Comparison of ENCODE assay signal across 1 cellular context in the genomic region with DNA sequence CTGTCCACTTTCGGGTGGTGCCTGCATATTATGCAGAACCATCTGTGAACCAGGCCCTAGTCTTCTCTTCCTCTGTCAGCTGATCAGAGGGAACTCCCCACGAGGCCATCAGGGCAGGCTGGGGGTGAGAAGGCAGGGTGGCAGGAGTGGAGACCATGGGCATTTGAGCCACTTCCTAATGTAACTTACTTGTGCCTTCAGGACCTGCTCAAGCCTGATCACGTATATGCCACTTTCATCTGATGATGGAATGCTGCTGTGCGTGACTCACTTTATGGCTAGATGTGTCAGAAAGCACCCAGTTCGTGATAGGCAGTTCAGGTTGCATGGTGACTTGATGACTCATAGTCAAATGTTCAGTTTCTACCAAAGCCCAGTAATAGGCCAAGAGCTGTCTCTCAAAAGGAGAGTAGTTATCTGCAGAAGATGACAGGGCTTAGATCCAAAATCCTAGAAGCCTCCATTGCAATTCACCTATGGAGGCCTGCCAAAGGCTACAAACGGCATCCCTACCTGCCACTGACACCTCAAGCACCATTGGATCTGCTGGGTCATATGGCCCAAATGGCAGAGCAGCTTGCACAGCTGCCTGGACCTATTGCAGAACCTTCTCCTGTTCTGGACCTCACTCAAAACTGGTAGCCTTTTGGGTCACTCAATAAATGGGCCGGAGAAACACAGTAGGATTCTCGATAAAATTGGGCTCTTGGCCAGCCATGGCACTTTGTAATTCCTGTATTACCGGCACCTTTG.
TF ChIP-seq lines count a peak whose summit lies in the region.

No MANE protein-coding gene starts in this region.

TF ChIP-seq in HEK293, 187 proteins besides CTCF, POLR2A, EP300 and RAD21 (continued from another document):
- TF ChIP-seq, protein P1, sequence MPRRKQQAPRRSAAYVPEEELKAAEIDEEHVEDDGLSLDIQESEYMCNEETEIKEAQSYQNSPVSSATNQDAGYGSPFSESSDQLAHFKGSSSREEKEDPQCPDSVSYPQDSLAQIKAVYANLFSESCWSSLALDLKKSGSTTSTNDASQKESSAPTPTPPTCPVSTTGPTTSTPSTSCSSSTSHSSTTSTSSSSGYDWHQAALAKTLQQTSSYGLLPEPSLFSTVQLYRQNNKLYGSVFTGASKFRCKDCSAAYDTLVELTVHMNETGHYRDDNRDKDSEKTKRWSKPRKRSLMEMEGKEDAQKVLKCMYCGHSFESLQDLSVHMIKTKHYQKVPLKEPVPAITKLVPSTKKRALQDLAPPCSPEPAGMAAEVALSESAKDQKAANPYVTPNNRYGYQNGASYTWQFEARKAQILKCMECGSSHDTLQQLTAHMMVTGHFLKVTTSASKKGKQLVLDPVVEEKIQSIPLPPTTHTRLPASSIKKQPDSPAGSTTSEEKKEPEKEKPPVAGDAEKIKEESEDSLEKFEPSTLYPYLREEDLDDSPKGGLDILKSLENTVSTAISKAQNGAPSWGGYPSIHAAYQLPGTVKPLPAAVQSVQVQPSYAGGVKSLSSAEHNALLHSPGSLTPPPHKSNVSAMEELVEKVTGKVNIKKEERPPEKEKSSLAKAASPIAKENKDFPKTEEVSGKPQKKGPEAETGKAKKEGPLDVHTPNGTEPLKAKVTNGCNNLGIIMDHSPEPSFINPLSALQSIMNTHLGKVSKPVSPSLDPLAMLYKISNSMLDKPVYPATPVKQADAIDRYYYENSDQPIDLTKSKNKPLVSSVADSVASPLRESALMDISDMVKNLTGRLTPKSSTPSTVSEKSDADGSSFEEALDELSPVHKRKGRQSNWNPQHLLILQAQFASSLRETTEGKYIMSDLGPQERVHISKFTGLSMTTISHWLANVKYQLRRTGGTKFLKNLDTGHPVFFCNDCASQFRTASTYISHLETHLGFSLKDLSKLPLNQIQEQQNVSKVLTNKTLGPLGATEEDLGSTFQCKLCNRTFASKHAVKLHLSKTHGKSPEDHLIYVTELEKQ (tag by site-specific recombination; IDR thresholded peaks at IDR 0.05; ENCODE audit: borderline replicate concordance), result peak; percentile 92
- TF ChIP-seq ZBTB21 (tag by site-specific recombination; IDR thresholded peaks at IDR 0.05), result peak; percentile 77; the same call in 1 of the 2 replicates
- TF ChIP-seq, protein P2, sequence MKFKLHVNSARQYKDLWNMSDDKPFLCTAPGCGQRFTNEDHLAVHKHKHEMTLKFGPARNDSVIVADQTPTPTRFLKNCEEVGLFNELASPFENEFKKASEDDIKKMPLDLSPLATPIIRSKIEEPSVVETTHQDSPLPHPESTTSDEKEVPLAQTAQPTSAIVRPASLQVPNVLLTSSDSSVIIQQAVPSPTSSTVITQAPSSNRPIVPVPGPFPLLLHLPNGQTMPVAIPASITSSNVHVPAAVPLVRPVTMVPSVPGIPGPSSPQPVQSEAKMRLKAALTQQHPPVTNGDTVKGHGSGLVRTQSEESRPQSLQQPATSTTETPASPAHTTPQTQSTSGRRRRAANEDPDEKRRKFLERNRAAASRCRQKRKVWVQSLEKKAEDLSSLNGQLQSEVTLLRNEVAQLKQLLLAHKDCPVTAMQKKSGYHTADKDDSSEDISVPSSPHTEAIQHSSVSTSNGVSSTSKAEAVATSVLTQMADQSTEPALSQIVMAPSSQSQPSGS (tag by site-specific recombination; IDR thresholded peaks at IDR 0.05; ENCODE audit: low read depth), result peak; percentile 33; the same call in 1 of the 2 replicates
- TF ChIP-seq, protein P3, sequence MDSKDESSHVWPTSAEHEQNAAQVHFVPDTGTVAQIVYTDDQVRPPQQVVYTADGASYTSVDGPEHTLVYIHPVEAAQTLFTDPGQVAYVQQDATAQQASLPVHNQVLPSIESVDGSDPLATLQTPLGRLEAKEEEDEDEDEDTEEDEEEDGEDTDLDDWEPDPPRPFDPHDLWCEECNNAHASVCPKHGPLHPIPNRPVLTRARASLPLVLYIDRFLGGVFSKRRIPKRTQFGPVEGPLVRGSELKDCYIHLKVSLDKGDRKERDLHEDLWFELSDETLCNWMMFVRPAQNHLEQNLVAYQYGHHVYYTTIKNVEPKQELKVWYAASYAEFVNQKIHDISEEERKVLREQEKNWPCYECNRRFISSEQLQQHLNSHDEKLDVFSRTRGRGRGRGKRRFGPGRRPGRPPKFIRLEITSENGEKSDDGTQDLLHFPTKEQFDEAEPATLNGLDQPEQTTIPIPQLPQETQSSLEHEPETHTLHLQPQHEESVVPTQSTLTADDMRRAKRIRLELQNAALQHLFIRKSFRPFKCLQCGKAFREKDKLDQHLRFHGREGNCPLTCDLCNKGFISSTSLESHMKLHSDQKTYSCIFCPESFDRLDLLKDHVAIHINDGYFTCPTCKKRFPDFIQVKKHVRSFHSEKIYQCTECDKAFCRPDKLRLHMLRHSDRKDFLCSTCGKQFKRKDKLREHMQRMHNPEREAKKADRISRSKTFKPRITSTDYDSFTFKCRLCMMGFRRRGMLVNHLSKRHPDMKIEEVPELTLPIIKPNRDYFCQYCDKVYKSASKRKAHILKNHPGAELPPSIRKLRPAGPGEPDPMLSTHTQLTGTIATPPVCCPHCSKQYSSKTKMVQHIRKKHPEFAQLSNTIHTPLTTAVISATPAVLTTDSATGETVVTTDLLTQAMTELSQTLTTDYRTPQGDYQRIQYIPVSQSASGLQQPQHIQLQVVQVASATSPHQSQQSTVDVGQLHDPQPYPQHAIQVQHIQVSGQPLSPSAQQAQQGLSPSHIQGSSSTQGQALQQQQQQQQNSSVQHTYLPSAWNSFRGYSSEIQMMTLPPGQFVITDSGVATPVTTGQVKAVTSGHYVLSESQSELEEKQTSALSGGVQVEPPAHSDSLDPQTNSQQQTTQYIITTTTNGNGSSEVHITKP (tag by site-specific recombination; IDR thresholded peaks at IDR 0.05), result 0 out of 2 replicates have a peak, but pooled peaks have one; percentile 9
- peak; percentile 66; the same call in 1 of the 2 replicates for TF ChIP-seq ZNF600 (tag by site-specific recombination; IDR thresholded peaks at IDR 0.05)
- 0 out of 2 replicates have a peak, but pooled peaks have one; percentile 18 for TF ChIP-seq ZXDB (tag by site-specific recombination; IDR thresholded peaks at IDR 0.05)
- TF ChIP-seq, protein P4, sequence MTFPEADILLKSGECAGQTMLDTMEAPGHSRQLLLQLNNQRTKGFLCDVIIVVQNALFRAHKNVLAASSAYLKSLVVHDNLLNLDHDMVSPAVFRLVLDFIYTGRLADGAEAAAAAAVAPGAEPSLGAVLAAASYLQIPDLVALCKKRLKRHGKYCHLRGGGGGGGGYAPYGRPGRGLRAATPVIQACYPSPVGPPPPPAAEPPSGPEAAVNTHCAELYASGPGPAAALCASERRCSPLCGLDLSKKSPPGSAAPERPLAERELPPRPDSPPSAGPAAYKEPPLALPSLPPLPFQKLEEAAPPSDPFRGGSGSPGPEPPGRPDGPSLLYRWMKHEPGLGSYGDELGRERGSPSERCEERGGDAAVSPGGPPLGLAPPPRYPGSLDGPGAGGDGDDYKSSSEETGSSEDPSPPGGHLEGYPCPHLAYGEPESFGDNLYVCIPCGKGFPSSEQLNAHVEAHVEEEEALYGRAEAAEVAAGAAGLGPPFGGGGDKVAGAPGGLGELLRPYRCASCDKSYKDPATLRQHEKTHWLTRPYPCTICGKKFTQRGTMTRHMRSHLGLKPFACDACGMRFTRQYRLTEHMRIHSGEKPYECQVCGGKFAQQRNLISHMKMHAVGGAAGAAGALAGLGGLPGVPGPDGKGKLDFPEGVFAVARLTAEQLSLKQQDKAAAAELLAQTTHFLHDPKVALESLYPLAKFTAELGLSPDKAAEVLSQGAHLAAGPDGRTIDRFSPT (tag by site-specific recombination; IDR thresholded peaks at IDR 0.05), result peak; percentile 67; the same call in 1 of the 2 replicates
- TF ChIP-seq ZNF394 (tag by site-specific recombination; IDR thresholded peaks at IDR 0.05; ENCODE audit: borderline replicate concordance), result peak; percentile 37; the same call in 1 of the 2 replicates
- TF ChIP-seq ZNF843 (tag by site-specific recombination; IDR thresholded peaks at IDR 0.05), result 0 out of 2 replicates have a peak, but pooled peaks have one; percentile 44
